19 cellular contexts compared by ENCODE assay signal in the genomic region with DNA sequence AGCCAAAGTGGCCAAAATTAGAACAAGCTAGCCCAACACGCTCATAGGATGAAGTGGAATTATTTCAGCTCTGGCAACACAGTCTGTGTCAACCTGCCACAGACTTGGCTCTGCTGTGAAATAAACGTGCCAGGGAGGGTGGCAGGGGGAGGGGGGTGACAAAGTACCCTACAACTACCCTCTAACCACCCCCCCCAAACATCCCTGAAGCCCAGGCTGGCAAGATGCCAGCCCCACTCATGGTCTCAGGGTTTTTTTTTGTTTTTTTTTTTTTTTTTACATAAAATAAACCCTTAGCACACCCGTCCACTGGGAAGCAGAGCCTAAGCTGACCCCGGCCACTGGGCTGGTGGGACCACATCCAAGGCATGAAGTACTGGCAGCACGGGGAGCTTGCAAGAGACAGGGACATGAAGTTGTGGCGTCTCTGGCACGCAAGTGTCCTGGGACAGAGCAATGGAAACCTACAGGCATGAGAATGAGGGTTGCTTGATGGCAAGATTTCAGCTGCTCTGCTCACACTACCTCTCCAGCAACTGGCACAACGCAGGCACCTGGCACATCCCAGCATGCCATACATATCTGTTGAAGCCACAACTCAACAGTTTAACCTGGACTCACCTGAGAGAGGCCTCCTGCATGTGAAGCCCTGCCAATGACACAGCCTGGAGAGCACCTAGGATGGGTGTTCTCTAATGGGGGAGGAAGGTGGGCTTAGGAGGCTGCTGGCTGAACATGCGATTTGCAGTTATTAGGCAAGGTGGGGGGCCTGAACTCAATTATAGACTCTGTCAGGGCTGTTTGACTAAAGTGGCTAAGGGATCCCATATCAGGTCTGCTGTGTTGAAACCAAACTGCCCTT.
DNase-seq lines count a peak whose midpoint lies in the region; ATAC-seq and TF ChIP-seq lines count a peak whose summit lies in the region.
"Had no signal": no experiment of that assay in that cellular context is flagged by ENCODE, and none has a peak within 500 bp of the region (broad histone marks: within the 10 kb centered on the region; RNA-seq: fewer than 3 reads in every experiment).

No MANE protein-coding gene starts in this region.

- H3K9me3 Mint-ChIP-seq in brain, result no peaks in the 10 kb centered on the region
- H3K9me3 Mint-ChIP-seq: activated naive CD4-positive, alpha-beta T cell treated with anti-CD3 and anti-CD28 coated beads, Interleukin-2, amount 50 U/mL, for 24 hours; CD8-positive, alpha-beta T cell had no signal

- no peak overlapping the region for H4K8ac ChIP-seq in mesendoderm (ENCODE audit: low read depth, low read length)

- peak overlapping the region in 1 of 5 experiments; percentile 7 for H3K4me3 Mint-ChIP-seq in brain
- H3K4me3 Mint-ChIP-seq: activated naive CD4-positive, alpha-beta T cell treated with anti-CD3 and anti-CD28 coated beads, Interleukin-2, amount 50 U/mL, for 24 hours; CD8-positive, alpha-beta T cell had no signal

- H2AK5ac ChIP-seq in mesendoderm (ENCODE audit: low read length), result no peak overlapping the region

- H3K4me1 Mint-ChIP-seq in brain, result peaks cover 30% of the 10 kb centered on the region
- H3K4me1 Mint-ChIP-seq: activated naive CD4-positive, alpha-beta T cell treated with anti-CD3 and anti-CD28 coated beads, Interleukin-2, amount 50 U/mL, for 24 hours had no signal

- H3K9ac ChIP-seq in mesendoderm (ENCODE audit: low read length), result no peak overlapping the region

- H2BK5ac ChIP-seq in mesendoderm (ENCODE audit: low read length), result no peak overlapping the region

- TF ChIP-seq CTCF in brain (conservative IDR thresholded peaks at IDR 0.05) (no peak), upper lobe of left lung (IDR thresholded peaks at IDR 0.05) (no peak)

- H3K27ac ChIP-seq in mesendoderm (ENCODE audit: low read depth, low read length) (peak overlapping the region; percentile 14), upper lobe of left lung (peak overlapping the region in 3 of 4 donors; percentile 3 to 37 (median 28))
- H3K27ac ChIP-seq: brain microvascular endothelial cell, SJCRH30, vagina had no signal

- H3K4me3 ChIP-seq in mesendoderm (ENCODE audit: low read length) (no peak overlapping the region), upper lobe of left lung (no peak overlapping the region)
- H3K4me3 ChIP-seq: lung, SJCRH30, vagina had no signal

- no peaks in the 10 kb centered on the region for H3K9me3 ChIP-seq in upper lobe of left lung
- H3K9me3 ChIP-seq: SJCRH30, vagina had no signal

- H3K79me1 ChIP-seq in mesendoderm (ENCODE audit: low read length), result no peaks in the 10 kb centered on the region

- no peak for TF ChIP-seq POLR2A in upper lobe of left lung (IDR thresholded peaks at IDR 0.05)

- DNase-seq in Right ventricle myocardium inferior (ENCODE audit: missing footprints) (peak; percentile 53), cardiac septum (ENCODE audit: low spot score) (no peak), mesendoderm (no peak), upper lobe of left lung (no peak), mesenteric fat pad (ENCODE audit: low spot score) (no peak)
- DNase-seq: activated CD4-positive, alpha-beta T cell treated with anti-CD3 and anti-CD28 coated beads, Interleukin-2, amount 50 U/mL, for 1 hour; brain microvascular endothelial cell; CD8-positive, alpha-beta T cell; dermis blood vessel endothelial cell; DMS79 treated with DMSO at 0.1 percent for 48 hours; erythroblast; NCI-H187 treated with DMSO at 0.1 percent for 48 hours; SJCRH30 had no signal

- H3K36me3 ChIP-seq in mesendoderm (ENCODE audit: control insufficient read depth, insufficient read depth, low read length) (no peaks in the 10 kb centered on the region), upper lobe of left lung (peaks cover 0 to 23% (median 8%) of the 10 kb centered on the region in 4 donors)
- H3K36me3 ChIP-seq: vagina had no signal

- ATAC-seq in Right ventricle myocardium inferior (peak; percentile 37), upper lobe of left lung (ENCODE audit: low FRiP score in 2 of 2) (no peak), GM18519 (IDR thresholded peaks at IDR 0.05; ENCODE audit: low FRiP score, unreplicated experiment) (no peak), HG03521 (IDR thresholded peaks at IDR 0.05; ENCODE audit: unreplicated experiment) (no peak)
- ATAC-seq: CD8-positive, alpha-beta T cell had no signal

- H3K4me2 ChIP-seq in mesendoderm (ENCODE audit: low read length), result no peak overlapping the region

- H2BK120ac ChIP-seq in mesendoderm (ENCODE audit: low read depth, low read length), result no peak overlapping the region

- no peak overlapping the region for H3K56ac ChIP-seq in mesendoderm (ENCODE audit: low read length)

- peaks cover 4% of the 10 kb centered on the region for H3K27me3 Mint-ChIP-seq in brain
- H3K27me3 Mint-ChIP-seq: activated naive CD4-positive, alpha-beta T cell treated with anti-CD3 and anti-CD28 coated beads, Interleukin-2, amount 50 U/mL, for 24 hours had no signal

- intact Hi-C loops in Right ventricle myocardium inferior (cut with DNase I), result loop anchor here (1.0 kb wide), 1 partner anchor 83 kb away; no protein-coding TSS in a partner anchor
- intact Hi-C loops in cardiac septum (cut with DNase I), result loop anchor here (5.0 kb wide), 2 partner anchors 97 to 162 kb away; no protein-coding TSS in a partner anchor

- no peak overlapping the region for H3K23ac ChIP-seq in mesendoderm (ENCODE audit: low read length)

- no peak overlapping the region for H3K18ac ChIP-seq in mesendoderm (ENCODE audit: low read length)

- TF ChIP-seq EP300 in upper lobe of left lung (IDR thresholded peaks at IDR 0.05), result no peak

- H3K4me1 ChIP-seq in mesendoderm (ENCODE audit: control insufficient read depth, low read depth, low read length) (peaks cover 2% of the 10 kb centered on the region), upper lobe of left lung (peaks cover 27 to 37% (median 32%) of the 10 kb centered on the region in 4 donors)

- H3K27ac Mint-ChIP-seq in brain, result peak overlapping the region in 4 of 5 experiments; percentile 77 to 87 (median 86)
- H3K27ac Mint-ChIP-seq: activated naive CD4-positive, alpha-beta T cell treated with anti-CD3 and anti-CD28 coated beads, Interleukin-2, amount 50 U/mL, for 24 hours; CD8-positive, alpha-beta T cell had no signal

- H3K4ac ChIP-seq in mesendoderm (ENCODE audit: low read depth, low read length), result no peak overlapping the region

- H2BK15ac ChIP-seq in mesendoderm (replicated peaks; ENCODE audit: low read depth), result no peak overlapping the region

- H3K79me2 ChIP-seq in mesendoderm (ENCODE audit: control insufficient read depth, insufficient read depth, low read length), result no peaks in the 10 kb centered on the region

- H4K5ac ChIP-seq in mesendoderm (ENCODE audit: low read length), result no peak overlapping the region

- H3K27me3 ChIP-seq in mesendoderm (ENCODE audit: insufficient read depth, low read length, poor library complexity), result no peaks in the 10 kb centered on the region
- H3K27me3 ChIP-seq in upper lobe of left lung, result no peaks in the 10 kb centered on the region
- H3K27me3 ChIP-seq: brain microvascular endothelial cell, SJCRH30, vagina had no signal

- peaks cover 16% of the 10 kb centered on the region for H3K36me3 Mint-ChIP-seq in brain

- no CpG with 5 or more reads among the region's 9 CpGs for WGBS in mesendoderm (ENCODE audit: extremely low coverage, insufficient coverage, low lambda C conversion rate)
- 67 to 76% methylated on average over 8 to 9 of the region's 9 CpGs for WGBS in upper lobe of left lung, 2 donors
